21 cellular contexts compared by ENCODE assay signal in the genomic region with DNA sequence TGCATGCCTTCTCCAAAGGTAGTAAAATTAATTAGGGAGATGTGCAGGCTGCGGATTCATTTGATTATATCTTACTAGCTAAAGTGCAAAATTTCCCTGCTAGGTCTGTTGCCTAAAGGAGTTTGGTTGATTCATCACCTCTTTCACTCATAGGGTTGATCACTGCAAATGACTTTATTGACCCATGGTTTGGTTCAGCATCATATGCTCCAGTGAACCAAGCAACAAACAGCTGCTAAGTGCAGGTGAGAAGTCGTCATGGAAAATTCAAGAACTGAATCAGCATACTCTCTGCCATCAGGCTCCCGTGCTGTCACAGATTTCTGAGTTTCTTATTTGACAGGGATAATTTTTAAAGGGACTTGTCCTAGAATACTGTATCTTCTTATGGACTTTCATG.
"Had no signal": no experiment of that assay in that cellular context is flagged by ENCODE, and none has a peak within 500 bp of the region (broad histone marks: within the 10 kb centered on the region; RNA-seq: fewer than 3 reads in every experiment).

No MANE protein-coding gene starts in this region.

- H3K36me3 ChIP-seq: colonic mucosa, gastroesophageal sphincter, heart left ventricle, neural progenitor cell, prostate gland, sigmoid colon, stomach, thyroid gland had no signal

- H3K4me2 ChIP-seq: hepatocyte, neural progenitor cell had no signal

- H3K4me3 ChIP-seq: colonic mucosa, gastroesophageal sphincter, heart left ventricle, hepatocyte, neural progenitor cell, prostate gland, sigmoid colon, stomach, thyroid gland had no signal

- DNase-seq: colonic mucosa; effector memory CD4-positive, alpha-beta T cell; foreskin fibroblast; heart left ventricle; mesendoderm; midbrain; naive thymus-derived CD4-positive, alpha-beta T cell; right cardiac atrium; sigmoid colon; stimulated activated CD4-positive, alpha-beta T cell treated with anti-CD3 and anti-CD28 coated beads, Interleukin-2, amount 100 ng/mL, for 24 hours; stimulated activated CD4-positive, alpha-beta T cell treated with anti-CD3 and anti-CD28 coated beads, Interleukin-4, amount 100 ng/mL, for 24 hours; stimulated activated naive CD4-positive, alpha-beta T cell treated with Interleukin-2 at 50 U/mL for 16 hours; stomach; thyroid gland had no signal

- H3K27ac ChIP-seq: colonic mucosa, gastroesophageal sphincter, heart left ventricle, hepatocyte, neural progenitor cell, prostate gland, sigmoid colon, stomach, thyroid gland had no signal

- H3K27me3 ChIP-seq: colonic mucosa, gastroesophageal sphincter, heart left ventricle, hepatocyte, neural progenitor cell, sigmoid colon, stomach, thyroid gland had no signal

- H3K4me1 ChIP-seq: colonic mucosa, gastroesophageal sphincter, heart left ventricle, neural progenitor cell, prostate gland, sigmoid colon, stomach, thyroid gland had no signal

- H2AFZ ChIP-seq: hepatocyte, neural progenitor cell had no signal

- ATAC-seq: esophagus mucosa; gastroesophageal sphincter; heart left ventricle; left lobe of liver; naive thymus-derived CD4-positive, alpha-beta T cell; right cardiac atrium; stimulated activated effector memory CD8-positive, alpha-beta T cell treated with anti-CD3 and anti-CD28 coated beads, Interleukin-12 subunit alpha, Interleukin-12 subunit beta, amount 100 ng/mL, for 72 hours had no signal

- H3K9me3 ChIP-seq: colonic mucosa, gastroesophageal sphincter, heart left ventricle, prostate gland, sigmoid colon, stomach, thyroid gland had no signal

- H3K79me2 ChIP-seq: hepatocyte had no signal

- H3K9ac ChIP-seq: neural progenitor cell had no signal
